Comparison of ENCODE assay signal across 14 cellular contexts in the genomic region with DNA sequence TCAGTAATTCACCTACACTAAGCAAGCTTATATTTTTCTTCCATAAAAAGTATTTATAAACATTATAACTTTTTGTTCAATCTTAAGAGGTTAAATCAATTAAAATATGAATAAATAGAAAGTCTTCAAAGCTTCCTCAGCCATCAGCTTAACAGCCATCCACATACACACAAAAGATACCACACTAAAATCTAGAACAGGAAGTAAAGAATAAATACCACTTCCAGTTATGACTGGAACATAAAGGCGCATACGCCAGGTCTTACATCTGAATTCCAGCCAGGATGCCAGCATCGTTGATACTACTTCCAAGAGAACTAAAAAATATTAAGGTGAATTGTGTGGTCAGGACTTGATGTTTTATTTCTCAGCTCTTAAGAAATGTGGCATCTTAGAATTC. TPM values are rescaled to one million over a fixed set of nuclear protein-coding genes. Genes with fewer than 3 reads are reported as not detected.
A peak's percentile ranks its signal among the peaks of the same experiment; 100 is the strongest.
DNase-seq lines count a peak whose midpoint lies in the region; ATAC-seq and TF ChIP-seq lines count a peak whose summit lies in the region.
"Had no signal": no experiment of that assay in that cellular context is flagged by ENCODE, and none has a peak within 500 bp of the region (broad histone marks: within the 10 kb centered on the region; RNA-seq: fewer than 3 reads in every experiment).

No MANE protein-coding gene starts in this region.

- H3K9me3 ChIP-seq in BLaER1 (peaks cover 6% of the 10 kb centered on the region; the same call in 1 of the 2 replicates), KOPT-K1 (ENCODE audit: insufficient read depth, low read length, poor library complexity, severe bottlenecking) (no peaks in the 10 kb centered on the region), right lobe of liver (no peaks in the 10 kb centered on the region), spleen (no peaks in the 10 kb centered on the region)
- H3K9me3 ChIP-seq: testis had no signal

- TF ChIP-seq POLR2A in right lobe of liver (IDR thresholded peaks at IDR 0.05) (no peak), spleen (IDR thresholded peaks at IDR 0.05) (no peak)

- H4K20me1 ChIP-seq in BLaER1, result no peaks in the 10 kb centered on the region

- H3K4me2 ChIP-seq in BLaER1, result peak overlapping the region; percentile 41

- intact Hi-C loops in right lobe of liver (cut with DNase I) (no loop called here), sciatic nerve (cut with DNase I) (no loop called here), spleen (cut with DNase I; ENCODE audit: low total_unique reads) (no loop called here)

- H3K36me3 ChIP-seq in BLaER1 (no peaks in the 10 kb centered on the region), KOPT-K1 (ENCODE audit: insufficient read depth, low read length) (no peaks in the 10 kb centered on the region), right lobe of liver (no peaks in the 10 kb centered on the region), spleen (no peaks in the 10 kb centered on the region)
- H3K36me3 ChIP-seq: cardiac muscle cell had no signal

- no peak for DNase-seq in right lobe of liver
- DNase-seq in sciatic nerve (ENCODE audit: low spot score), result no peak
- no peak for DNase-seq in spleen
- no peak for DNase-seq in hepatic stellate cell (ENCODE audit: low spot score)
- DNase-seq: activated T-cell treated with anti-CD3 and anti-CD28 coated beads, Interleukin-2, amount 50 U/mL, for 24 hours; left ventricle myocardium superior; stimulated activated CD4-positive, alpha-beta T cell treated with anti-CD3 and anti-CD28 coated beads, Interleukin-4, amount 100 ng/mL, for 4 hours; T-helper 9 cell; testis had no signal

- H3K27ac ChIP-seq in BLaER1 (no peak overlapping the region), KOPT-K1 (ENCODE audit: low read depth, low read length, poor library complexity, severe bottlenecking) (peak overlapping the region; percentile 45), right lobe of liver (no peak overlapping the region), spleen (no peak overlapping the region)
- H3K27ac ChIP-seq: cardiac muscle cell, testis had no signal

- no peak for TF ChIP-seq CTCF in right lobe of liver (IDR thresholded peaks at IDR 0.05)
- no peak for TF ChIP-seq CTCF in spleen (IDR thresholded peaks at IDR 0.05 in 8 of 11, conservative IDR thresholded peaks at IDR 0.05 in 3 of 11)

- ATAC-seq in GM19035 (IDR thresholded peaks at IDR 0.05; ENCODE audit: unreplicated experiment) (peak; percentile 74), HG02870 (IDR thresholded peaks at IDR 0.05; ENCODE audit: unreplicated experiment) (peak; percentile 73), right lobe of liver (no peak), sciatic nerve (no peak)
- ATAC-seq: left ventricle myocardium superior had no signal

- WGBS in right lobe of liver (ENCODE audit: insufficient coverage, low coverage, low lambda C conversion rate, missing lambda C conversion rate), result 40% methylated on average over 3 of the region's 3 CpGs
- 28 to 45% (median 34%) methylated on average over 3 of the region's 3 CpGs for WGBS in spleen, 5 donors

- no peak overlapping the region for H3K9ac ChIP-seq in BLaER1

- no peak overlapping the region for H3K4me3 ChIP-seq in BLaER1
- H3K4me3 ChIP-seq in right lobe of liver, result no peak overlapping the region
- no peak overlapping the region for H3K4me3 ChIP-seq in spleen
- H3K4me3 ChIP-seq: cardiac muscle cell, testis had no signal

- H3K27me3 ChIP-seq in BLaER1 (peaks cover 1% of the 10 kb centered on the region; the same call in 1 of the 2 replicates), right lobe of liver (peaks cover 0 to 4% of the 10 kb centered on the region in 2 donors), spleen (replicated peaks in 1 of 7) (peaks cover 0 to 44% (median 13%) of the 10 kb centered on the region in 7 donors)
- H3K27me3 ChIP-seq: testis had no signal

- peaks cover 9% of the 10 kb centered on the region for H3K4me1 ChIP-seq in BLaER1
- H3K4me1 ChIP-seq in right lobe of liver, result no peaks in the 10 kb centered on the region
- peaks cover 0 to 3% (median 3%) of the 10 kb centered on the region in 6 donors for H3K4me1 ChIP-seq in spleen
- H3K4me1 ChIP-seq: testis had no signal

RNA-seq across cellular contexts. Expression of gene SIX1, which starts 17.0 kb away (rescaled TPM):
- not detected for total RNA-seq in right lobe of liver
- total RNA-seq in sciatic nerve, result 5.2 TPM
- total RNA-seq in spleen, result not detected
- polyA plus RNA-seq in spleen, result under 1 TPM in 1 of 3 donors, not detected in 2; 0.03 TPM
- total RNA-seq: left ventricle myocardium superior had no signal

Comparison
In these comparisons a context has a peak if more than half of its experiments do, and no peak if none do; other contexts are left out.
1. ATAC-seq: peak in GM19035 (single experiment) and HG02870 (single experiment); none in right lobe of liver (0 of 4) and sciatic nerve (single experiment).